ENCODE assay signal across 13 cellular contexts in the genomic region with DNA sequence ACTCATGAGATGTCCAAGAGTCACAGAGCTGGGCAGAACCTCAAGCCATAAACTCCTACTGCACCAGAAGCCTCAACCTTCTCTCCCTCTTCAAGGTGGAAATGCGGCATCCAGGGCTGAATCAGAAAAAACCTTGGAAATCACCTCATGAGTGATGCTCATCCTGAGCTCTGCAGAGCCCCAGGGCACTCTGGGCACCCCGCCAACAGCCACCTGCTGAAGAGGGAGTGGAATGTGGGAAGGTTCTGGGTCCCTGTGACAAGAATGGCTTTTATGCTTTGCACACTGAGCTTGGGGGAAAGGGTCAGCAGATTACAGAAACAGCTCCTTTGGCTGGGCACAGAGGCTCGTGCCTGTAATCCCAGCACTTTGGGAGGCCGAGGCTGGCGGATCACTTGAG. TPM values are rescaled to one million over a fixed set of nuclear protein-coding genes. Genes with fewer than 3 reads are reported as not detected.
A peak's percentile ranks its signal among the peaks of the same experiment; 100 is the strongest.
DNase-seq lines count a peak whose midpoint lies in the region; FAIRE-seq and TF ChIP-seq lines count a peak whose summit lies in the region.
"Had no signal": no experiment of that assay in that cellular context is flagged by ENCODE, and none has a peak within 500 bp of the region (broad histone marks: within the 10 kb centered on the region; RNA-seq: fewer than 3 reads in every experiment).

No MANE protein-coding gene starts in this region.

- intact Hi-C loops in uterus (cut with DNase I; ENCODE audit: low total_unique reads), result no loop called here

- H3K79me2 ChIP-seq in keratinocyte (ENCODE audit: control insufficient read depth, insufficient read depth, low read length) (no peaks in the 10 kb centered on the region), GM23248 (ENCODE audit: insufficient read depth) (no peaks in the 10 kb centered on the region)

- peaks cover 5% of the 10 kb centered on the region for H3K9me1 ChIP-seq in keratinocyte (ENCODE audit: control insufficient read depth, extremely low read depth, insufficient read depth, low read length)

- dilution Hi-C loops in keratinocyte (cut with MboI; ENCODE audit: extremely low pct_ligation_motif_present, low sequenced_read_pairs), result no loop called here

- WGBS in GM23248 (ENCODE audit: low coverage in 1 of 2, low lambda C conversion rate in 2 of 2, missing lambda C conversion rate in 2 of 2), 2 experiments, result 95 to 98% methylated on average over 5 of the region's 5 CpGs

- peaks cover 4% of the 10 kb centered on the region for H3K4me1 ChIP-seq in keratinocyte (ENCODE audit: control insufficient read depth, extremely low read depth, insufficient read depth, low read length)
- no peaks in the 10 kb centered on the region for H3K4me1 ChIP-seq in uterus
- no peaks in the 10 kb centered on the region for H3K4me1 ChIP-seq in GM23248 (ENCODE audit: insufficient read depth)
- H3K4me1 ChIP-seq: Caco-2, right atrium auricular region had no signal

- no peaks in the 10 kb centered on the region for H3K9me3 ChIP-seq in keratinocyte (ENCODE audit: control insufficient read depth, low read depth, low read length)
- no peaks in the 10 kb centered on the region for H3K9me3 ChIP-seq in uterus
- H3K9me3 ChIP-seq in GM23248 (ENCODE audit: low read depth), result no peaks in the 10 kb centered on the region
- H3K9me3 ChIP-seq: Caco-2, right atrium auricular region, SJSA1 had no signal

- H3K27me3 ChIP-seq in keratinocyte (ENCODE audit: control insufficient read depth, extremely low read depth, insufficient read depth, low read length) (no peaks in the 10 kb centered on the region), uterus (no peaks in the 10 kb centered on the region), GM23248 (replicated peaks; ENCODE audit: insufficient read depth) (no peaks in the 10 kb centered on the region)
- H3K27me3 ChIP-seq: right atrium auricular region, SJSA1 had no signal

- in situ Hi-C loops in GM23248 (cut with MboI), result no loop called here

- H3K27ac ChIP-seq in keratinocyte (ENCODE audit: control insufficient read depth, insufficient read depth, low read length) (no peak overlapping the region), uterus (no peak overlapping the region), GM23248 (no peak overlapping the region)
- H3K27ac ChIP-seq: right atrium auricular region, SJSA1 had no signal

- H2AFZ ChIP-seq in keratinocyte (ENCODE audit: control insufficient read depth, low read length), result no peak overlapping the region
- no peak overlapping the region for H2AFZ ChIP-seq in GM23248

- DNase-seq in COLO829 (ENCODE audit: low spot score) (peak; percentile 45), LNCaP clone FGC (ENCODE audit: low read depth) (peak; percentile 13), RPMI8226 (peak; percentile 66), keratinocyte (ENCODE audit: low read depth, low spot score) (peak; percentile 63), uterus (no peak), iPS-NIHi7 (ENCODE audit: extremely low spot score) (no peak), GM23248 (no peak), NOMO-1 treated with DMSO at 0.1 percent for 48 hours (lab: John Stamatoyannopoulos, UW; ENCODE audit: unreplicated experiment) (no peak)
- DNase-seq: activated CD8-positive, alpha-beta memory T cell treated with anti-CD3 and anti-CD28 coated beads, Interleukin-2, amount 10 ng/mL, durations not matched to agents 7 days and 5 days; Caco-2 had no signal

- H4K20me1 ChIP-seq in keratinocyte (ENCODE audit: control insufficient read depth, extremely low read depth, insufficient read depth, low read length) (peaks cover 4% of the 10 kb centered on the region), GM23248 (ENCODE audit: insufficient read depth) (no peaks in the 10 kb centered on the region)

- no peak for TF ChIP-seq POLR2A in uterus (IDR thresholded peaks at IDR 0.05)

- FAIRE-seq in keratinocyte (lab: Jason Lieb, UNC), result peak; percentile 56
- FAIRE-seq: astrocyte had no signal

- no peak for TF ChIP-seq CTCF in LNCaP clone FGC (IDR thresholded peaks at IDR 0.05; ENCODE audit: control insufficient read depth, extremely low read depth, insufficient read depth)
- TF ChIP-seq CTCF in keratinocyte (optimal IDR thresholded peaks at IDR 0.05 in 1 of 3, IDR thresholded peaks at IDR 0.05 in 1 of 3, conservative IDR thresholded peaks at IDR 0.05 in 1 of 3; ENCODE audit: extremely low read depth in 1 of 3, insufficient read depth in 2 of 3, low read length in 3 of 3), result no peak
- no peak for TF ChIP-seq CTCF in uterus (IDR thresholded peaks at IDR 0.05)

- H3K36me3 ChIP-seq in keratinocyte (ENCODE audit: control insufficient read depth in 2 of 2, extremely low read depth in 1 of 2, insufficient read depth in 2 of 2, low read length in 2 of 2), result peaks cover 2 to 6% of the 10 kb centered on the region in 2 experiments
- H3K36me3 ChIP-seq in uterus, result no peaks in the 10 kb centered on the region
- H3K36me3 ChIP-seq in GM23248 (ENCODE audit: low read depth), result no peaks in the 10 kb centered on the region

- H3K9me2 ChIP-seq in GM23248 (ENCODE audit: insufficient read depth), result no peaks in the 10 kb centered on the region

- H3K4me3 ChIP-seq in LNCaP clone FGC (ENCODE audit: low read depth, low read length) (no peak overlapping the region), keratinocyte (ENCODE audit: control insufficient read depth in 2 of 3, extremely low read depth in 1 of 3, insufficient read depth in 2 of 3, low read depth in 1 of 3, low read length in 3 of 3) (no peak overlapping the region), uterus (no peak overlapping the region), GM23248 (no peak overlapping the region)
- H3K4me3 ChIP-seq: right atrium auricular region, SJSA1 had no signal

- H3K9ac ChIP-seq in keratinocyte (ENCODE audit: control insufficient read depth, extremely low read depth, insufficient read depth, low read length), result no peak overlapping the region
- no peak overlapping the region for H3K9ac ChIP-seq in GM23248

- H3F3A ChIP-seq in GM23248 (ENCODE audit: insufficient read depth), result no peaks in the 10 kb centered on the region

- H3K4me2 ChIP-seq in keratinocyte (ENCODE audit: control insufficient read depth, extremely low read depth, insufficient read depth, low read depth, low read length) (no peak overlapping the region), GM23248 (ENCODE audit: unreplicated experiment) (no peak overlapping the region)

RNA-seq across cellular contexts. Expression of gene NUDT1, which starts 18.8 kb away (rescaled TPM):
- polyA plus RNA-seq in keratinocyte (15.8 to 31.1 TPM (median 21.9 TPM) in 3 replicates), GM23248 (2016; fragmentation: Nextera tagmentation; extraction: Ambion mirVana) (47.7 and 51.1 TPM in 2 replicates)
- 2.1 TPM for polyA plus RNA-seq in keratinocyte (2011; ENCODE audit: low read depth)
- polyA plus RNA-seq in keratinocyte (2011; cell fraction: cytosol; rRNA removed), result 9.4 and 16.5 TPM in 2 replicates
- polyA plus RNA-seq in keratinocyte (2011; cell fraction: nucleus; rRNA removed), result 8.7 and 12.9 TPM in 2 replicates
- polyA plus RNA-seq in keratinocyte (2012; ENCODE audit: low replicate concordance), result 10.3 and 57.0 TPM in 2 replicates
- 13.3 to 25.2 TPM (median 16.0 TPM) in 3 replicates for polyA minus RNA-seq in keratinocyte
- polyA minus RNA-seq in keratinocyte (2011; cell fraction: cytosol; rRNA and poly(A)+ RNA removed), result 12.7 TPM
- polyA minus RNA-seq in keratinocyte (2011; cell fraction: nucleus; rRNA and poly(A)+ RNA removed), result 2.2 and 3.2 TPM in 2 replicates
- 10 to 100 TPM in 1 of 4 donors, 1 to 10 TPM in 2, not detected in 1; 2.4 to 13.1 (median 7.6) TPM for total RNA-seq in uterus
- total RNA-seq in GM23248 (2014; rRNA removed; shearing (Covaris generic)), result 15.7 and 61.0 TPM in 2 replicates

RNA-seq across cellular contexts. Expression of gene MRM2, which starts 18.8 kb away (rescaled TPM):
- polyA plus RNA-seq in keratinocyte (15.5 to 28.2 TPM (median 21.5 TPM) in 3 replicates), GM23248 (2016; fragmentation: Nextera tagmentation; extraction: Ambion mirVana) (42.2 and 46.4 TPM in 2 replicates)
- polyA plus RNA-seq in keratinocyte (2011; ENCODE audit: low read depth), result 13.7 TPM
- polyA plus RNA-seq in keratinocyte (2011; cell fraction: cytosol; rRNA removed), result 19.2 and 19.8 TPM in 2 replicates
- 12.8 and 15.2 TPM in 2 replicates for polyA plus RNA-seq in keratinocyte (2011; cell fraction: nucleus; rRNA removed)
- polyA plus RNA-seq in keratinocyte (2012; ENCODE audit: low replicate concordance), result 21.8 and 27.8 TPM in 2 replicates
- 9.7 to 17.3 TPM (median 13.3 TPM) in 3 replicates for polyA minus RNA-seq in keratinocyte
- polyA minus RNA-seq in keratinocyte (2011; cell fraction: cytosol; rRNA and poly(A)+ RNA removed), result 7.7 TPM
- polyA minus RNA-seq in keratinocyte (2011; cell fraction: nucleus; rRNA and poly(A)+ RNA removed), result 6.7 and 8.0 TPM in 2 replicates
- 10 to 100 TPM in 2 of 4 donors, 1 to 10 TPM in 2; 2.1 to 29.4 (median 12.8) TPM for total RNA-seq in uterus
- total RNA-seq in GM23248 (2014; rRNA removed; shearing (Covaris generic)), result 20.8 and 21.5 TPM in 2 replicates

RNA-seq across cellular contexts. Expression of gene MAD1L1, which starts 28.1 kb away (rescaled TPM):
- polyA plus RNA-seq in keratinocyte (18.0 to 27.0 TPM (median 18.1 TPM) in 3 replicates), GM23248 (2016; fragmentation: Nextera tagmentation; extraction: Ambion mirVana) (38.2 and 46.5 TPM in 2 replicates)
- polyA plus RNA-seq in keratinocyte (2011; ENCODE audit: low read depth), result 17.7 TPM
- polyA plus RNA-seq in keratinocyte (2011; cell fraction: cytosol; rRNA removed), result 12.2 and 28.2 TPM in 2 replicates
- polyA plus RNA-seq in keratinocyte (2011; cell fraction: nucleus; rRNA removed), result 16.0 and 26.1 TPM in 2 replicates
- 15.6 and 31.8 TPM in 2 replicates for polyA plus RNA-seq in keratinocyte (2012; ENCODE audit: low replicate concordance)
- polyA minus RNA-seq in keratinocyte, result 20.4 to 53.4 TPM (median 24.8 TPM) in 3 replicates
- 74.2 TPM for polyA minus RNA-seq in keratinocyte (2011; cell fraction: cytosol; rRNA and poly(A)+ RNA removed)
- 18.6 and 25.3 TPM in 2 replicates for polyA minus RNA-seq in keratinocyte (2011; cell fraction: nucleus; rRNA and poly(A)+ RNA removed)
- 10 to 100 TPM; 13.3 to 37.4 (median 33.1) TPM for total RNA-seq in uterus
- 57.0 and 69.8 TPM in 2 replicates for total RNA-seq in GM23248 (2014; rRNA removed; shearing (Covaris generic))

RNA-seq across cellular contexts. Expression of gene SNX8, which starts 53.4 kb away (rescaled TPM):
- polyA plus RNA-seq in keratinocyte (18.0 to 28.0 TPM (median 24.2 TPM) in 3 replicates), GM23248 (2016; fragmentation: Nextera tagmentation; extraction: Ambion mirVana) (36.8 and 44.4 TPM in 2 replicates)
- 9.6 TPM for polyA plus RNA-seq in keratinocyte (2011; ENCODE audit: low read depth)
- polyA plus RNA-seq in keratinocyte (2011; cell fraction: cytosol; rRNA removed), result 14.3 and 24.2 TPM in 2 replicates
- 19.1 and 25.0 TPM in 2 replicates for polyA plus RNA-seq in keratinocyte (2011; cell fraction: nucleus; rRNA removed)
- polyA plus RNA-seq in keratinocyte (2012; ENCODE audit: low replicate concordance), result 14.1 and 25.0 TPM in 2 replicates
- 32.6 to 65.7 TPM (median 40.5 TPM) in 3 replicates for polyA minus RNA-seq in keratinocyte
- 20.1 TPM for polyA minus RNA-seq in keratinocyte (2011; cell fraction: cytosol; rRNA and poly(A)+ RNA removed)
- 8.3 and 15.7 TPM in 2 replicates for polyA minus RNA-seq in keratinocyte (2011; cell fraction: nucleus; rRNA and poly(A)+ RNA removed)
- 10 to 100 TPM in 3 of 4 donors, under 1 TPM in 1; 0.29 to 75.3 (median 30.5) TPM for total RNA-seq in uterus
- 13.1 and 23.8 TPM in 2 replicates for total RNA-seq in GM23248 (2014; rRNA removed; shearing (Covaris generic))

Comparison
In these comparisons a context has a peak if more than half of its experiments do, and no peak if none do; other contexts are left out.
1. DNase-seq: peak in COLO829 (single experiment), LNCaP clone FGC (single experiment), RPMI8226 (single experiment) and keratinocyte (single experiment); none in uterus (0 of 2), iPS-NIHi7 (single experiment), GM23248 (single experiment) and NOMO-1 treated with DMSO at 0.1 percent for 48 hours (single experiment).